ENCODE assay signal across 1 cellular context in genomic region chr19:7772752-7773291, GRCh38.
TF ChIP-seq lines count a peak whose summit lies in the region.

No MANE protein-coding gene starts in this region.

TF ChIP-seq in GM12878, 131 proteins besides CTCF, POLR2A, EP300 and RAD21 (continued from another document and continues in another):
- TF ChIP-seq FOXK2 (IDR thresholded peaks at IDR 0.05): no peak
- no peak for TF ChIP-seq IRF4 (IDR thresholded peaks at IDR 0.05; ENCODE audit: low read depth, low read length)
- TF ChIP-seq DPF2 (IDR thresholded peaks at IDR 0.05): peak; percentile 91
- no peak for TF ChIP-seq BRCA1 (IDR thresholded peaks at IDR 0.05; ENCODE audit: low read depth, low read length)
- TF ChIP-seq BHLHE40 (IDR thresholded peaks at IDR 0.05; ENCODE audit: borderline replicate concordance in 1 of 2, low read depth in 2 of 2, low read length in 1 of 2): peak in 1 of 2 experiments; percentile 72; a peak in 2 of 4 replicates
- TF ChIP-seq SUPT20H (IDR thresholded peaks at IDR 0.05; ENCODE audit: borderline replicate concordance, control insufficient read depth, low read depth, low read length): no peak
- no peak for TF ChIP-seq ASH2L (IDR thresholded peaks at IDR 0.05; ENCODE audit: borderline replicate concordance, low read depth)
- no peak for TF ChIP-seq RELA (IDR thresholded peaks at IDR 0.05; ENCODE audit: borderline replicate concordance, partially characterized antibody)
- peak; percentile 62 for TF ChIP-seq NR2C1 (IDR thresholded peaks at IDR 0.05)
- no peak for TF ChIP-seq ZNF592 (IDR thresholded peaks at IDR 0.05)
- no peak for TF ChIP-seq CEBPB (IDR thresholded peaks at IDR 0.05; ENCODE audit: borderline replicate concordance in 1 of 2, low read depth in 2 of 2, low read length in 2 of 2)
- TF ChIP-seq NR2C2 (IDR thresholded peaks at IDR 0.05; ENCODE audit: borderline replicate concordance, control insufficient read depth, insufficient read length, low read depth): no peak
- TF ChIP-seq NRF1 (conservative IDR thresholded peaks at IDR 0.05; ENCODE audit: low read depth, low read length): no peak
- TF ChIP-seq CHD4 (IDR thresholded peaks at IDR 0.05): no peak
- no peak for TF ChIP-seq ZZZ3 (IDR thresholded peaks at IDR 0.05; ENCODE audit: control insufficient read depth, insufficient read length, low read depth)
- peak; percentile 67 for TF ChIP-seq SMAD1 (IDR thresholded peaks at IDR 0.05; ENCODE audit: low read depth, partially characterized antibody)
- TF ChIP-seq ZBTB40 (IDR thresholded peaks at IDR 0.05; ENCODE audit: borderline replicate concordance): no peak
- no peak for TF ChIP-seq BCLAF1 (IDR thresholded peaks at IDR 0.05)
- no peak for TF ChIP-seq SPI1 (IDR thresholded peaks at IDR 0.05; ENCODE audit: borderline replicate concordance, insufficient read depth, low read depth, low read length)
- no peak for TF ChIP-seq SMAD5 (IDR thresholded peaks at IDR 0.05; ENCODE audit: low read depth)
- peak; percentile 98 for TF ChIP-seq MTA2 (IDR thresholded peaks at IDR 0.05; ENCODE audit: low read depth)
- TF ChIP-seq MEF2B (IDR thresholded peaks at IDR 0.05; ENCODE audit: partially characterized antibody, poor library complexity, severe bottlenecking): peak; percentile 66
- TF ChIP-seq ZNF217 (IDR thresholded peaks at IDR 0.05): no peak; the same call in none of the 2 replicates
- no peak for TF ChIP-seq ESRRA (IDR thresholded peaks at IDR 0.05; ENCODE audit: low read length)
- no peak for TF ChIP-seq ZNF207 (IDR thresholded peaks at IDR 0.05; ENCODE audit: borderline replicate concordance)
- no peak for TF ChIP-seq NFXL1 (IDR thresholded peaks at IDR 0.05; ENCODE audit: borderline replicate concordance)
- TF ChIP-seq IRF5 (IDR thresholded peaks at IDR 0.05; ENCODE audit: borderline replicate concordance): no peak; the same call in 1 of the 2 replicates
- no peak for TF ChIP-seq PBX3 (IDR thresholded peaks at IDR 0.05; ENCODE audit: insufficient replicate concordance, low read depth, low read length)
- TF ChIP-seq RAD51 (IDR thresholded peaks at IDR 0.05): peak; percentile 39; the same call in 1 of the 2 replicates
- TF ChIP-seq KDM1A (IDR thresholded peaks at IDR 0.05; ENCODE audit: borderline replicate concordance): no peak
- TF ChIP-seq SKIL (IDR thresholded peaks at IDR 0.05; ENCODE audit: low read depth, poor library complexity, severe bottlenecking): peak; percentile 74
- no peak for TF ChIP-seq E2F4 (IDR thresholded peaks at IDR 0.05; ENCODE audit: low read depth, low read length)
- TF ChIP-seq NKRF (conservative IDR thresholded peaks at IDR 0.05): no peak; the same call in 1 of the 2 replicates
